In genomic region chr19:2236285-2237050, GRCh38 we compare ENCODE assay signal across 8 cellular contexts. TPM values are rescaled to one million over a fixed set of nuclear protein-coding genes. Genes with fewer than 3 reads are reported as not detected.
DNase-seq lines count a peak whose midpoint lies in the region; ATAC-seq, FAIRE-seq and TF ChIP-seq lines count a peak whose summit lies in the region.

TSS of gene PLEKHJ1 (minus strand) at chr19:2236329. CDS start at chr19:2236248, 81 bp downstream.
TSS of gene SF3A2 (plus strand) at chr19:2236824. CDS start at chr19:2243419, 6,595 bp downstream.

- peaks cover 52% of the 10 kb centered on the region for H3K79me2 ChIP-seq in HepG2 (ENCODE audit: insufficient read depth, low read length)

- WGBS in HepG2 (ENCODE audit: low lambda C conversion rate) = 3% methylated on average over 14 of the region's 84 CpGs

- no peaks in the 10 kb centered on the region for H3K9me3 ChIP-seq in CD4-positive, alpha-beta memory T cell (ENCODE audit: control insufficient read depth in 1 of 2, low read length in 2 of 2)
- H3K9me3 ChIP-seq in HepG2 (ENCODE audit: low read length) = no peaks in the 10 kb centered on the region

- H3K27ac ChIP-seq in CD4-positive, alpha-beta memory T cell (ENCODE audit: low read depth, low read length) = peak within 1 kb of the TSS; percentile 98
- H3K27ac ChIP-seq in HepG2 (ENCODE audit: extremely low read length, insufficient read depth, low read length) = peak within 1 kb of the TSS; percentile 97

- peak within 1 kb of the TSS; percentile 85 for H3K9ac ChIP-seq in HepG2 (ENCODE audit: insufficient read depth, low read depth, low read length)

- TF ChIP-seq EP300 in HepG2 (IDR thresholded peaks at IDR 0.05; ENCODE audit: low read depth in 2 of 2, low read length in 2 of 2) (no peak; a peak in 1 of 4 replicates), HepG2 (CRISPR knock-in tag; IDR thresholded peaks at IDR 0.05; ENCODE audit: borderline replicate concordance) (no peak)

- H4K20me1 ChIP-seq in HepG2 (ENCODE audit: insufficient read depth, low read length) = peaks cover 44% of the 10 kb centered on the region

- FAIRE-seq in HepG2 (lab: Jason Lieb, UNC) = peak; percentile 81

- ATAC-seq in GM19397 (IDR thresholded peaks at IDR 0.05; ENCODE audit: unreplicated experiment) (peak; percentile 77), HG03571 (IDR thresholded peaks at IDR 0.05; ENCODE audit: unreplicated experiment) (peak; percentile 62), HepG2 (peak; percentile 60)

- peaks cover 5 to 42% of the 10 kb centered on the region in 2 donors for H3K36me3 Mint-ChIP-seq in CD4-positive, alpha-beta memory T cell

- CTCF ChIA-PET in CD4-positive, alpha-beta memory T cell (lab: Charles Lee; ENCODE audit: partially characterized antibody) = interaction anchor here (0.6 to 4.8 kb wide), 17 partner anchors 13 to 401 kb away, joined by 3 to 75 read pairs (median 5); partner anchors contain the start of genes AMH and AP3D1
- CTCF ChIA-PET in HepG2 (lab: Yijun Ruan, JAX; ENCODE audit: low intra/inter-chr PET ratio, low total read pairs) = interaction anchor here (1.1 to 2.4 kb wide), 5 partner anchors 18 to 80 kb away, joined by 3 to 17 read pairs (median 7); no protein-coding TSS in a partner anchor

- peaks cover 2 to 5% of the 10 kb centered on the region in 2 donors for H3K27me3 Mint-ChIP-seq in CD4-positive, alpha-beta memory T cell

- H3K4me2 ChIP-seq in HepG2 (ENCODE audit: low read depth, low read length) = peak within 1 kb of the TSS; percentile 98

- peak; percentile 67 to 70 for TF ChIP-seq POLR2A in HepG2 (IDR thresholded peaks at IDR 0.05; ENCODE audit: insufficient read depth in 1 of 2, low read depth in 2 of 2, low read length in 2 of 2)

- H3K4me3 ChIP-seq in CD4-positive, alpha-beta memory T cell (ENCODE audit: low read length in 2 of 2) = peak within 1 kb of the TSS; percentile 38 to 88
- peak within 1 kb of the TSS; percentile 83 to 92 (median 87) for H3K4me3 ChIP-seq in HepG2 (replicated peaks in 1 of 3; ENCODE audit: insufficient read depth in 1 of 3, low read depth in 2 of 3, low read length in 3 of 3)

- no peaks in the 10 kb centered on the region for H3K27me3 ChIP-seq in CD4-positive, alpha-beta memory T cell (ENCODE audit: insufficient read depth, low read length)
- H3K27me3 ChIP-seq in HepG2 (ENCODE audit: control insufficient read depth in 1 of 2, insufficient read depth in 2 of 2, low read length in 2 of 2) = no peaks in the 10 kb centered on the region

- peak; percentile 98 to 100 (median 99) for DNase-seq in CD4-positive, alpha-beta memory T cell
- DNase-seq in NCI-H82 (lab: John Stamatoyannopoulos, UW) = peak; percentile 98
- DNase-seq in activated CD4-positive, alpha-beta T cell treated with anti-CD3 and anti-CD28 coated beads, Interleukin-2, amount 50 U/mL, for 48 hours = peak; percentile 97 to 98
- peak; percentile 93 to 98 for DNase-seq in dermis microvascular lymphatic vessel endothelial cell (ENCODE audit: low read depth in 2 of 2)
- DNase-seq in HepG2 (ENCODE audit: low spot score) = peak; percentile 96
- DNase-seq in stimulated activated CD4-positive, alpha-beta T cell treated with anti-CD3 and anti-CD28 coated beads, Interleukin-4, amount 100 ng/mL, for 1 hour = peak; percentile 97

- H3K4me1 Mint-ChIP-seq in CD4-positive, alpha-beta memory T cell = peaks cover 39 to 66% (median 54%) of the 10 kb centered on the region in 4 donors

- peaks cover 61% of the 10 kb centered on the region for H3K4me1 ChIP-seq in CD4-positive, alpha-beta memory T cell (ENCODE audit: insufficient read depth, low read length)
- H3K4me1 ChIP-seq in HepG2 (ENCODE audit: insufficient read depth, low read length) = peaks cover 75% of the 10 kb centered on the region

- peak; percentile 99 for TF ChIP-seq CTCF in HepG2 (CRISPR knock-in tag; IDR thresholded peaks at IDR 0.05)

- H3K4me3 Mint-ChIP-seq in CD4-positive, alpha-beta memory T cell = peak within 1 kb of the TSS; percentile 95 to 100 (median 98)

- BruUV-seq in HepG2 (replicated peaks; lab: Mats Ljungman, UMichigan) = no TSS peak

- H2AFZ ChIP-seq in HepG2 (ENCODE audit: low read length) = no peak within 1 kb of the TSS

- H3K27ac Mint-ChIP-seq in CD4-positive, alpha-beta memory T cell = peak within 1 kb of the TSS; percentile 97 to 100 (median 99)

- H3K36me3 ChIP-seq in CD4-positive, alpha-beta memory T cell (ENCODE audit: insufficient read depth, low read length) = peaks cover 6% of the 10 kb centered on the region
- H3K36me3 ChIP-seq in HepG2 (replicated peaks in 1 of 2; ENCODE audit: control insufficient read depth in 1 of 2, insufficient read depth in 2 of 2, low read length in 2 of 2) = peaks cover 8 to 10% of the 10 kb centered on the region in 2 experiments; a peak in 3 of 5 replicates

- POLR2A ChIA-PET in CD4-positive, alpha-beta memory T cell (lab: Charles Lee; ENCODE audit: partially characterized antibody) = interaction anchor here (0.6 to 10.5 kb wide), 18 partner anchors 19 to 993 kb away, joined by 3 to 325 read pairs (median 4); partner anchors contain the start of genes AMH, AP3D1, GADD45B and JSRP1
- POLR2A ChIA-PET in HepG2 (lab: Yijun Ruan, JAX) = interaction anchor here (0.8 to 5.8 kb wide), 16 partner anchors 16 to 176 kb away, joined by 4 to 35 read pairs (median 6); partner anchors contain the start of gene DOT1L

- peaks cover 0 to 5% (median 0%) of the 10 kb centered on the region in 8 donors for H3K9me3 Mint-ChIP-seq in CD4-positive, alpha-beta memory T cell

- intact Hi-C loops in CD4-positive, alpha-beta memory T cell (cut with micrococcal nuclease) = loop anchor here (1.0 to 5.0 kb wide), 11 partner anchors 17 to 241 kb away; partner anchors contain the start of genes AP3D1, GADD45B, IZUMO4 and LSM7
- intact Hi-C loops in HepG2 (cut with micrococcal nuclease; ENCODE audit: unreplicated experiment) = loop anchor here (5.0 to 10.0 kb wide), 3 partner anchors 36 to 82 kb away; partner anchors contain the start of gene AP3D1

- TF ChIP-seq RAD21 in HepG2 (CRISPR knock-in tag; IDR thresholded peaks at IDR 0.05) = peak; percentile 99

- in situ Hi-C loops in HepG2 (cut with HindIII; ENCODE audit: extremely low pct_ligation_motif_present, low pct_unique_long_range_greater_than_20kb) = loop anchor here (10.0 kb wide), 1 partner anchor 78 kb away; no protein-coding TSS in a partner anchor

TF ChIP-seq in HepG2, 621 proteins besides CTCF, POLR2A, EP300 and RAD21 (continues in another document):
- no peak for TF ChIP-seq CCAR2 (optimal IDR thresholded peaks at IDR 0.05; ENCODE audit: low read depth, low read length)

RNA-seq across cellular contexts. Expression of gene PLEKHJ1, which starts in this region (rescaled TPM):
- 10 to 100 TPM; 64.9 to 65.3 TPM for total RNA-seq in CD4-positive, alpha-beta memory T cell
- polyA plus RNA-seq in CD4-positive, alpha-beta memory T cell = 100 to 1,000 TPM; 105 to 119 TPM
- total RNA-seq in dermis microvascular lymphatic vessel endothelial cell (61.6 and 72.7 TPM in 2 replicates), HepG2 (2016; rRNA removed; fragmentation: Illumina TruSeq; extraction: Trizol) (108 and 130 TPM in 2 replicates)
- total RNA-seq in HepG2 (2016; cell fraction: cytosol; rRNA removed; fragmentation: Illumina TruSeq; extraction: Trizol; ENCODE audit: low read depth) = 129 and 146 TPM in 2 replicates
- total RNA-seq in HepG2 (2016; cell fraction: insoluble cytoplasmic fraction; rRNA removed; fragmentation: Illumina TruSeq; extraction: Trizol) = 99.2 and 143 TPM in 2 replicates
- 198 and 217 TPM in 2 replicates for total RNA-seq in HepG2 (2016; cell fraction: membrane; rRNA removed; fragmentation: Illumina TruSeq; extraction: Trizol)
- total RNA-seq in HepG2 (2016; cell fraction: nucleus; rRNA removed; fragmentation: Illumina TruSeq; extraction: Trizol) = 72.7 and 85.2 TPM in 2 replicates
- polyA plus RNA-seq in HepG2 (2011; rRNA removed) = 70.5 and 89.7 TPM in 2 replicates
- 94.0 and 125 TPM in 2 replicates for polyA plus RNA-seq in HepG2 (2011; cell fraction: cytosol; rRNA removed)
- 130 and 144 TPM in 2 replicates for polyA plus RNA-seq in HepG2 (2011; cell fraction: nucleus; rRNA removed)
- polyA plus RNA-seq in HepG2 (2012) = 41.8 and 57.9 TPM in 2 replicates
- polyA plus RNA-seq in HepG2 (2016; cell fraction: cytosol; fragmentation: Illumina TruSeq; extraction: Trizol; ENCODE audit: low read depth) = 147 and 176 TPM in 2 replicates
- 97.4 and 103 TPM in 2 replicates for polyA plus RNA-seq in HepG2 (2016; cell fraction: insoluble cytoplasmic fraction; fragmentation: Illumina TruSeq; extraction: Trizol; ENCODE audit: low read depth)
- 170 and 175 TPM in 2 replicates for polyA plus RNA-seq in HepG2 (2016; cell fraction: membrane; fragmentation: Illumina TruSeq; extraction: Trizol; ENCODE audit: low read depth)
- polyA plus RNA-seq in HepG2 (2016; cell fraction: nucleus; fragmentation: Illumina TruSeq; extraction: Trizol; ENCODE audit: insufficient read depth, low read depth) = 156 and 163 TPM in 2 replicates
- 33.4 and 58.0 TPM in 2 replicates for polyA minus RNA-seq in HepG2 (2011; rRNA and poly(A)+ RNA removed; ENCODE audit: low replicate concordance)
- polyA minus RNA-seq in HepG2 (2011; cell fraction: cytosol; rRNA and poly(A)+ RNA removed) = 18.1 and 22.7 TPM in 2 replicates
- polyA minus RNA-seq in HepG2 (2011; cell fraction: nucleus; rRNA and poly(A)+ RNA removed) = 23.2 and 28.0 TPM in 2 replicates

RNA-seq across cellular contexts. Expression of gene SF3A2, which starts in this region (rescaled TPM):
- 100 to 1,000 TPM; 140 to 141 TPM for total RNA-seq in CD4-positive, alpha-beta memory T cell
- 10 to 100 TPM in 1 of 2 donors, 1 to 10 TPM in 1; 8.3 to 37.8 TPM for polyA plus RNA-seq in CD4-positive, alpha-beta memory T cell
- total RNA-seq in dermis microvascular lymphatic vessel endothelial cell (44.7 and 57.9 TPM in 2 replicates), HepG2 (2016; rRNA removed; fragmentation: Illumina TruSeq; extraction: Trizol) (8.8 and 10.1 TPM in 2 replicates)
- 11.7 and 13.9 TPM in 2 replicates for total RNA-seq in HepG2 (2016; cell fraction: cytosol; rRNA removed; fragmentation: Illumina TruSeq; extraction: Trizol; ENCODE audit: low read depth)
- total RNA-seq in HepG2 (2016; cell fraction: insoluble cytoplasmic fraction; rRNA removed; fragmentation: Illumina TruSeq; extraction: Trizol) = 8.6 and 13.2 TPM in 2 replicates
- total RNA-seq in HepG2 (2016; cell fraction: membrane; rRNA removed; fragmentation: Illumina TruSeq; extraction: Trizol) = 13.1 and 15.2 TPM in 2 replicates
- total RNA-seq in HepG2 (2016; cell fraction: nucleus; rRNA removed; fragmentation: Illumina TruSeq; extraction: Trizol) = 16.1 and 17.8 TPM in 2 replicates
- polyA plus RNA-seq in HepG2 (2011; rRNA removed) = 7.9 and 8.6 TPM in 2 replicates
- polyA plus RNA-seq in HepG2 (2011; cell fraction: cytosol; rRNA removed) = 6.1 and 7.3 TPM in 2 replicates
- 34.7 and 47.7 TPM in 2 replicates for polyA plus RNA-seq in HepG2 (2011; cell fraction: nucleus; rRNA removed)
- polyA plus RNA-seq in HepG2 (2012) = 34.0 and 34.2 TPM in 2 replicates
- 12.1 and 13.8 TPM in 2 replicates for polyA plus RNA-seq in HepG2 (2016; cell fraction: cytosol; fragmentation: Illumina TruSeq; extraction: Trizol; ENCODE audit: low read depth)
- 18.7 and 31.5 TPM in 2 replicates for polyA plus RNA-seq in HepG2 (2016; cell fraction: insoluble cytoplasmic fraction; fragmentation: Illumina TruSeq; extraction: Trizol; ENCODE audit: low read depth)
- 17.7 and 21.0 TPM in 2 replicates for polyA plus RNA-seq in HepG2 (2016; cell fraction: membrane; fragmentation: Illumina TruSeq; extraction: Trizol; ENCODE audit: low read depth)
- polyA plus RNA-seq in HepG2 (2016; cell fraction: nucleus; fragmentation: Illumina TruSeq; extraction: Trizol; ENCODE audit: insufficient read depth, low read depth) = 46.1 and 47.0 TPM in 2 replicates
- polyA minus RNA-seq in HepG2 (2011; rRNA and poly(A)+ RNA removed; ENCODE audit: low replicate concordance) = 20.0 and 24.2 TPM in 2 replicates
- 16.0 and 20.6 TPM in 2 replicates for polyA minus RNA-seq in HepG2 (2011; cell fraction: cytosol; rRNA and poly(A)+ RNA removed)
- 34.1 and 34.2 TPM in 2 replicates for polyA minus RNA-seq in HepG2 (2011; cell fraction: nucleus; rRNA and poly(A)+ RNA removed)

Comparison
In these comparisons a context has a peak if more than half of its experiments do, and no peak if none do; other contexts are left out.
1. Peak in every context shown above with its lines: DNase-seq, ATAC-seq, H3K4me3 ChIP-seq and H3K27ac ChIP-seq.